14 cellular contexts compared by ENCODE assay signal in the genomic region with DNA sequence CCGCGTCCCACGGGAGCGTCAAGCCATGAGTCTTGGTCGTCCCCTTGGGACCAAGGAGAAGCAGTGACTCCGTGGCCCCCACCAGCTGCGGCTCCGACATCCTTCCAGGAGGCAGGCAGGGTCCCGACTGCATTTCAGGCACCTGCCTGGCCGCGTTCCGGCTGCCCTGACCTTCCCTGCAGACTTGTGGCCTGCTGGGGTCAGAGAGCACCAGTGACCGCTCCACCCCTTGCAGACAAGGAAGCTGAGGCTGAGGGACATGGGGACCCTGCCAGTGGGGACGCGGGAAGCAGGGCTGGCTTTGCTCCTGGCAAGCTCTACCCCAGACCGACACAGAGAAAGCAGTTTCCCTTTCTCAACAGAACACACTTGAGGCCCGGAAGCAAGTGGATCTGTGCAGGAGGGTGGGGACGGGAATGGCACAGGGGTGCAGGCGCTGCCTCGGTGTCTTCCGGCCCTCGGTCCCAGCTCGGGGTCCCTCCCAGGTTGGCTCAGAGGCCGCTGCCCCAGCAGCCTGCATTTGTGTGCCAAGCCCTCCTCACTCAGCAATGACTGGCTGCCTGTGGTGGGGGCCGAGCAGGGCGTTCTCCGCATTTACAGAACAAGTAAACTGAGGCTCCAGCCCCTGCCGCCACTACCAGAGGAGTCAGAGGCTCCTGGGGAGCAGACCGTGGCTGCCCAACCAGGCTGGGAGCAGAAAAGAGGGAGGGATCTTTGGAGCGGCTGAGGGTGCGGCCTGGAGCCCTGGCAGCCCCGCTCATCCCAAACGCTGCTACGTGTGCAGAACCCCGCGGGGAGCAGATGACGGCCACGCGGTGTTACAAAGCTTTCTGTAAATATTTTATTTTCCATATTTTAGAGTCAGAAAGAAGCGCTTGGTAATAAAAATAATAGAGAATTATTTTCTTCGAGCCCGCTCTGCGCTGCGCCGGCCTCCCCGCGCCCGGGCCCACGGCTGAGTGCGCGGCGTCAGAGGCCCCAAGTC. TPM values are rescaled to one million over a fixed set of nuclear protein-coding genes. Genes with fewer than 3 reads are reported as not detected.
DNase-seq lines count a peak whose midpoint lies in the region; ATAC-seq and TF ChIP-seq lines count a peak whose summit lies in the region.
"Had no signal": no experiment of that assay in that cellular context is flagged by ENCODE, and none has a peak within 500 bp of the region (broad histone marks: within the 10 kb centered on the region; RNA-seq: fewer than 3 reads in every experiment).

No MANE protein-coding gene starts in this region.

- H4K5ac ChIP-seq in IMR-90 (ENCODE audit: low read depth, low read length) = no peak overlapping the region

- H3K4me3 Mint-ChIP-seq in chondrocyte (ENCODE audit: unreplicated experiment) = no peak overlapping the region
- no peak overlapping the region for H3K4me3 Mint-ChIP-seq in neural progenitor cell
- no peak overlapping the region for H3K4me3 Mint-ChIP-seq in CD4-positive, alpha-beta T cell
- H3K4me3 Mint-ChIP-seq: activated CD4-positive, alpha-beta memory T cell treated with anti-CD3 and anti-CD28 coated beads for 36 hours; central memory CD8-positive, alpha-beta T cell; naive thymus-derived CD8-positive, alpha-beta T cell; T-helper 2 cell treated with Interferon-gamma antibody and Interleukin-4, amounts not matched to agents 5 μg/mL and 100 μg/mL, for 36 hours had no signal

- H3K4me1 Mint-ChIP-seq in chondrocyte (ENCODE audit: low read depth) (peaks cover 45% of the 10 kb centered on the region), neural progenitor cell (peaks cover 29% of the 10 kb centered on the region)
- peaks cover 23% of the 10 kb centered on the region for H3K4me1 Mint-ChIP-seq in CD4-positive, alpha-beta T cell (ENCODE audit: low read depth)

- dilution Hi-C loops in IMR-90 (cut with HindIII; ENCODE audit: low sequenced_read_pairs, unreplicated experiment) = no loop called here

- no peak for TF ChIP-seq RAD21 in IMR-90 (IDR thresholded peaks at IDR 0.05; ENCODE audit: low read length)

- peak overlapping the region; percentile 3 to 75; a peak in 3 of 4 replicates for H4K8ac ChIP-seq in IMR-90 (ENCODE audit: low read depth in 2 of 2, low read length in 2 of 2)

- peak overlapping the region; percentile 92 for H2BK5ac ChIP-seq in IMR-90 (ENCODE audit: low read depth, low read length, poor library complexity, severe bottlenecking)

- H3K79me2 ChIP-seq in neural progenitor cell (ENCODE audit: low read depth) = no peaks in the 10 kb centered on the region

- ATAC-seq in IMR-90 (ENCODE audit: low read depth) (no peak), lower lobe of right lung (no peak), GM21786 (IDR thresholded peaks at IDR 0.05; ENCODE audit: unreplicated experiment) (no peak)
- no peak for ATAC-seq in CD4-positive, alpha-beta T cell (ENCODE audit: poor library complexity)
- ATAC-seq: naive thymus-derived CD8-positive, alpha-beta T cell had no signal

- peak overlapping the region; percentile 67 for H2BK120ac ChIP-seq in IMR-90 (ENCODE audit: low read depth, low read length)

- peak overlapping the region; percentile 82 for H2AK5ac ChIP-seq in IMR-90 (ENCODE audit: low read depth, low read length)

- H2AK9ac ChIP-seq in IMR-90 (replicated peaks; ENCODE audit: low read depth, low read length, poor library complexity) = peak overlapping the region; percentile 95

- H2BK20ac ChIP-seq in IMR-90 (ENCODE audit: low read depth, low read length) = no peak overlapping the region; the same call in 1 of the 2 replicates

- TF ChIP-seq POLR2A in IMR-90 (IDR thresholded peaks at IDR 0.05; ENCODE audit: low read depth, low read length) = no peak
- no peak for TF ChIP-seq POLR2A in suprapubic skin (IDR thresholded peaks at IDR 0.05)

- H3K79me1 ChIP-seq in IMR-90 (ENCODE audit: low read depth in 1 of 2, low read length in 2 of 2) = peaks cover 3 to 65% of the 10 kb centered on the region in 2 experiments

- no peak for TF ChIP-seq EP300 in suprapubic skin (IDR thresholded peaks at IDR 0.05)

- intact Hi-C loops in IMR-90 (cut with micrococcal nuclease) (loop anchor here (2.0 to 10.0 kb wide), 2 partner anchors 43 to 205 kb away; no protein-coding TSS in a partner anchor), lower lobe of right lung (cut with DNase I) (no loop called here)
- intact Hi-C loops in CD4-positive, alpha-beta T cell (cut with DNase I, micrococcal nuclease) = loop anchor here (5.0 kb wide), 3 partner anchors 82 to 407 kb away; no protein-coding TSS in a partner anchor

- CTCF ChIA-PET in IMR-90 (lab: Yijun Ruan, JAX) = no interaction called here
- CTCF ChIA-PET in CD4-positive, alpha-beta T cell (lab: Charles Lee) = no interaction called here

- H2BK15ac ChIP-seq in IMR-90 (ENCODE audit: low read depth, low read length) = peak overlapping the region; percentile 48; the same call in 1 of the 3 replicates

- peaks cover 12% of the 10 kb centered on the region for H3K9me1 ChIP-seq in IMR-90 (ENCODE audit: insufficient read depth, low read length)

- no TSS peak for BruUV-seq in IMR-90 (replicated peaks; lab: Mats Ljungman, UMichigan)

- H3K27me3 ChIP-seq in IMR-90 (ENCODE audit: control insufficient read depth, insufficient read depth, low read length) = no peaks in the 10 kb centered on the region
- no peaks in the 10 kb centered on the region for H3K27me3 ChIP-seq in lower lobe of right lung (ENCODE audit: low read depth)
- no peaks in the 10 kb centered on the region for H3K27me3 ChIP-seq in suprapubic skin
- no peaks in the 10 kb centered on the region for H3K27me3 ChIP-seq in neural progenitor cell
- no peaks in the 10 kb centered on the region for H3K27me3 ChIP-seq in CD4-positive, alpha-beta T cell (ENCODE audit: control insufficient read depth, insufficient read depth, low read length)

- H3K56ac ChIP-seq in IMR-90 (ENCODE audit: extremely low read depth, insufficient read depth, low read length) = 0 out of 2 replicates have a peak overlapping the region, but pooled peaks have one; percentile 54

- H4K91ac ChIP-seq in IMR-90 (ENCODE audit: insufficient read depth, low read depth, low read length) = peak overlapping the region; percentile 63

- H3K9ac ChIP-seq in IMR-90 (ENCODE audit: low read depth, low read length) (peak overlapping the region; percentile 13; the same call in 1 of the 2 replicates), neural progenitor cell (no peak overlapping the region)

- H3K9me3 ChIP-seq in IMR-90 (ENCODE audit: control insufficient read depth, insufficient read depth, low read length) (no peaks in the 10 kb centered on the region), lower lobe of right lung (no peaks in the 10 kb centered on the region), suprapubic skin (no peaks in the 10 kb centered on the region), neural progenitor cell (ENCODE audit: low read depth) (no peaks in the 10 kb centered on the region)
- no peaks in the 10 kb centered on the region for H3K9me3 ChIP-seq in CD4-positive, alpha-beta T cell (ENCODE audit: control insufficient read depth, low read length)

- H3K4me2 ChIP-seq in IMR-90 (ENCODE audit: low read depth, low read length) = no peak overlapping the region
- H3K4me2 ChIP-seq in neural progenitor cell = no peak overlapping the region

- TF ChIP-seq CTCF in IMR-90 (conservative IDR thresholded peaks at IDR 0.05; ENCODE audit: low read depth, low read length) = no peak
- TF ChIP-seq CTCF in chondrocyte (IDR thresholded peaks at IDR 0.05) = no peak
- TF ChIP-seq CTCF in lower lobe of right lung (IDR thresholded peaks at IDR 0.05) = no peak
- no peak for TF ChIP-seq CTCF in suprapubic skin (IDR thresholded peaks at IDR 0.05)
- TF ChIP-seq CTCF in neural progenitor cell (IDR thresholded peaks at IDR 0.05) = no peak
- TF ChIP-seq CTCF in CD4-positive, alpha-beta T cell (IDR thresholded peaks at IDR 0.05) = no peak

- H3K27ac Mint-ChIP-seq in chondrocyte (ENCODE audit: unreplicated experiment) = peak overlapping the region; percentile 99
- H3K27ac Mint-ChIP-seq in neural progenitor cell = no peak overlapping the region
- no peak overlapping the region for H3K27ac Mint-ChIP-seq in CD4-positive, alpha-beta T cell
- H3K27ac Mint-ChIP-seq: activated CD4-positive, alpha-beta memory T cell treated with anti-CD3 and anti-CD28 coated beads for 36 hours; T-helper 2 cell treated with Interferon-gamma antibody and Interleukin-4, amounts not matched to agents 5 μg/mL and 100 μg/mL, for 36 hours had no signal

- H3K23ac ChIP-seq in IMR-90 (ENCODE audit: low read depth, low read length) = no peak overlapping the region; the same call in 1 of the 2 replicates

- H3K9me3 Mint-ChIP-seq in chondrocyte (ENCODE audit: low read depth) (no peaks in the 10 kb centered on the region), neural progenitor cell (no peaks in the 10 kb centered on the region)
- no peaks in the 10 kb centered on the region for H3K9me3 Mint-ChIP-seq in CD4-positive, alpha-beta T cell
- H3K9me3 Mint-ChIP-seq: activated CD4-positive, alpha-beta memory T cell treated with anti-CD3 and anti-CD28 coated beads for 36 hours; central memory CD8-positive, alpha-beta T cell; T-helper 2 cell treated with Interferon-gamma antibody and Interleukin-4, amounts not matched to agents 5 μg/mL and 100 μg/mL, for 36 hours had no signal

- H3K27ac ChIP-seq in IMR-90 (ENCODE audit: insufficient read depth, low read length) (peak overlapping the region; percentile 58), lower lobe of right lung (peak overlapping the region; percentile 67), suprapubic skin (peak overlapping the region; percentile 90), neural progenitor cell (no peak overlapping the region)
- no peak overlapping the region for H3K27ac ChIP-seq in CD4-positive, alpha-beta T cell (ENCODE audit: low read depth, low read length)

- H3K4me1 ChIP-seq in IMR-90 (ENCODE audit: control insufficient read depth, insufficient read depth, low read length) = peaks cover 28% of the 10 kb centered on the region
- peaks cover 59% of the 10 kb centered on the region for H3K4me1 ChIP-seq in lower lobe of right lung
- peaks cover 60% of the 10 kb centered on the region for H3K4me1 ChIP-seq in suprapubic skin
- no peaks in the 10 kb centered on the region for H3K4me1 ChIP-seq in neural progenitor cell

- 0 out of 2 replicates have a peak overlapping the region, but pooled peaks have one; percentile 45 for H3K14ac ChIP-seq in IMR-90 (replicated peaks; ENCODE audit: low read depth, low read length)

- H3K4me3 ChIP-seq in IMR-90 (ENCODE audit: insufficient read depth, low read depth, low read length) (no peak overlapping the region), lower lobe of right lung (peak overlapping the region; percentile 25), suprapubic skin (peak overlapping the region; percentile 38), neural progenitor cell (no peak overlapping the region)

- DNase-seq in IMR-90 (no peak), chondrocyte (ENCODE audit: low spot score) (no peak), lower lobe of right lung (no peak), suprapubic skin (ENCODE audit: low spot score in 2 of 2) (no peak), neural progenitor cell (ENCODE audit: low spot score) (no peak)
- DNase-seq in stimulated activated CD4-positive, alpha-beta T cell treated with anti-CD3 and anti-CD28 coated beads, Interleukin-12 subunit alpha, Interleukin-12 subunit beta, amount 100 ng/mL, for 4 hours = no peak
- no peak for DNase-seq in CD4-positive, alpha-beta T cell
- DNase-seq: activated CD4-positive, alpha-beta memory T cell treated with anti-CD3 and anti-CD28 coated beads for 36 hours; activated gamma-delta T cell treated with Interleukin-2 at 50 U/mL for 16 hours; MV-4-11; naive thymus-derived CD8-positive, alpha-beta T cell had no signal

- H3K18ac ChIP-seq in IMR-90 (ENCODE audit: low read depth, low read length) = no peak overlapping the region

- H3K36me3 ChIP-seq in IMR-90 (ENCODE audit: control insufficient read depth, insufficient read depth, low read length) (peaks cover 33% of the 10 kb centered on the region), lower lobe of right lung (peaks cover 28% of the 10 kb centered on the region), suprapubic skin (peaks cover 26% of the 10 kb centered on the region), neural progenitor cell (no peaks in the 10 kb centered on the region)

- POLR2A ChIA-PET in IMR-90 (lab: Charles Lee; ENCODE audit: unreplicated experiment) = no interaction called here
- POLR2A ChIA-PET in CD4-positive, alpha-beta T cell (lab: Charles Lee) = no interaction called here

- H3K36me3 Mint-ChIP-seq in chondrocyte (ENCODE audit: low read depth) (peaks cover 18% of the 10 kb centered on the region), neural progenitor cell (peaks cover 6% of the 10 kb centered on the region)
- H3K36me3 Mint-ChIP-seq in CD4-positive, alpha-beta T cell (ENCODE audit: low read depth) = peaks cover 8% of the 10 kb centered on the region

- H3F3A ChIP-seq in neural progenitor cell (ENCODE audit: low read depth) = peaks cover 4% of the 10 kb centered on the region

- H2AFZ ChIP-seq in IMR-90 (replicated peaks; ENCODE audit: low read length, poor library complexity) (peak overlapping the region; percentile 77), neural progenitor cell (replicated peaks) (no peak overlapping the region)

- in situ Hi-C loops in IMR-90 (cut with MboI; ENCODE audit: low sequenced_read_pairs) = no loop called here

- H3K27me3 Mint-ChIP-seq in chondrocyte (ENCODE audit: low read depth) = no peaks in the 10 kb centered on the region
- H3K27me3 Mint-ChIP-seq in neural progenitor cell (ENCODE audit: insufficient read depth, low read depth) = peaks cover 2% of the 10 kb centered on the region
- H3K27me3 Mint-ChIP-seq in CD4-positive, alpha-beta T cell = no peaks in the 10 kb centered on the region

- H3K4ac ChIP-seq in IMR-90 (ENCODE audit: low read depth, low read length) = peak overlapping the region; percentile 78

- WGBS in IMR-90 (ENCODE audit: extremely low coverage in 2 of 2, insufficient read length in 1 of 2), 2 experiments = 92% methylated on average over 19 of the region's 52 CpGs; no CpG with 5 or more reads in 1 of the 2 experiments
- WGBS in suprapubic skin = 68% methylated on average over 46 of the region's 52 CpGs

- H4K20me1 ChIP-seq in IMR-90 (ENCODE audit: insufficient read depth, low read length) (peaks cover 51% of the 10 kb centered on the region), neural progenitor cell (ENCODE audit: low read depth) (no peaks in the 10 kb centered on the region)

RNA-seq across cellular contexts. Expression of a gene that starts 43.9 kb away (rescaled TPM):
- 212 and 220 TPM in 2 replicates for total RNA-seq in IMR-90 (2012; rRNA removed)
- polyA plus RNA-seq in IMR-90 (2012; rRNA removed) = 795 and 823 TPM in 2 replicates
- 1,010 and 1,498 TPM in 2 replicates for polyA plus RNA-seq in IMR-90 (2012; cell fraction: cytosol; rRNA removed)
- polyA plus RNA-seq in IMR-90 (2012; cell fraction: nucleus; rRNA removed; ENCODE audit: low replicate concordance) = 1,145 and 2,216 TPM in 2 replicates
- total RNA-seq in chondrocyte = 83.7 to 113 TPM (median 111 TPM) in 3 replicates
- 111 TPM for total RNA-seq in lower lobe of right lung
- 100 to 1,000 TPM; 175 to 286 (median 224) TPM for total RNA-seq in suprapubic skin
- 12.8 and 31.7 TPM in 2 replicates for total RNA-seq in neural progenitor cell (ENCODE audit: low replicate concordance)
- total RNA-seq in CD4-positive, alpha-beta T cell = 1 to 10 TPM in 1 of 2 experiments, under 1 TPM in 1; 0.52 to 1.0 TPM

Comparison
In these comparisons a context has a peak if more than half of its experiments do, and no peak if none do; other contexts are left out.
1. H3K27ac ChIP-seq: peak in IMR-90 (single experiment), lower lobe of right lung (single experiment) and suprapubic skin (single experiment); none in neural progenitor cell (single experiment) and CD4-positive, alpha-beta T cell (single experiment).
2. H3K4me3 ChIP-seq: peak in lower lobe of right lung (single experiment) and suprapubic skin (single experiment); none in IMR-90 (single experiment) and neural progenitor cell (single experiment).